1 cellular context compared by ENCODE assay signal in the genomic region with DNA sequence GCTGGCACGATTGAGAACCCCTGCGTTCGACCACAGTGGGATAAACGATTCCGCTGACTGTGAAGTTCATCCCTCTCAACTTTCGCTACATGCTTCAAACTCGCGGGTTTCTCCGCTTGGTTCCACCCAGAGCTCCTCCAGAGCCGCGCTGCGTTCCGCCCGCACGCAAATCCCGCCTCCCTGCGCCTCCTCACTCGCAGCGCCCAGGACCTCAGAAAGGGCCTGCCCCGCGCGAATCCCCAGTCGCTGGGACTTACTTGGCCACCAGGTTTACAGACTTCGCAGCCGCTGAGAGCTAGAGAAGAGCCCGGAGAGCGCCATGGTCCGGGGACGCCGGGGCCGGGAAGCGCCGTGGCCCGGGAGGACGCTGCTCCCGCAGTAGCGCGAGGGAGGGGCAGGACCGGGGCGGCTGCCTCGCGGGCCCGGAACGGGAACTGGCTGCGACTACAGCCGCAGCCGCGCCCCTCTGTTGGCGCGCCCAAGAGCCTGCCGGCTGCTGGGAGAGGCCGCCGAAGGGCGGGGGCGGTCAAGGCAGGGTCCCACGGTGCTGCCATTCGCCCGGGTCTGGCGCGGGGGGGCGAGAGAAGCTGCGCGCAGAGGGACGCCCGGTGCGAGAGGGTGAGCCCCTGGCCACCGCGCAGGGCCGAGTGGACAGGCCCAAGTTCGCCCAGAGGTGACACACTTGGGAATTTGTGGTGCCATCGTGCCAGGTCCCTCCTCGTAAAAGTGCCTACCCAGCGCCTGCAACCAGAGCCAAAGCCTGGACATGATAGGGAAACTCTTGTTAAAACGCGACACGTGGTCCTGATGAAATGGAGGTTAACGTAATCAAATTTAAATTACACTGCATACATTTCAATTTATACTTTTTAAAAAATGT.
TF ChIP-seq lines count a peak whose summit lies in the region.

A gene with protein sequence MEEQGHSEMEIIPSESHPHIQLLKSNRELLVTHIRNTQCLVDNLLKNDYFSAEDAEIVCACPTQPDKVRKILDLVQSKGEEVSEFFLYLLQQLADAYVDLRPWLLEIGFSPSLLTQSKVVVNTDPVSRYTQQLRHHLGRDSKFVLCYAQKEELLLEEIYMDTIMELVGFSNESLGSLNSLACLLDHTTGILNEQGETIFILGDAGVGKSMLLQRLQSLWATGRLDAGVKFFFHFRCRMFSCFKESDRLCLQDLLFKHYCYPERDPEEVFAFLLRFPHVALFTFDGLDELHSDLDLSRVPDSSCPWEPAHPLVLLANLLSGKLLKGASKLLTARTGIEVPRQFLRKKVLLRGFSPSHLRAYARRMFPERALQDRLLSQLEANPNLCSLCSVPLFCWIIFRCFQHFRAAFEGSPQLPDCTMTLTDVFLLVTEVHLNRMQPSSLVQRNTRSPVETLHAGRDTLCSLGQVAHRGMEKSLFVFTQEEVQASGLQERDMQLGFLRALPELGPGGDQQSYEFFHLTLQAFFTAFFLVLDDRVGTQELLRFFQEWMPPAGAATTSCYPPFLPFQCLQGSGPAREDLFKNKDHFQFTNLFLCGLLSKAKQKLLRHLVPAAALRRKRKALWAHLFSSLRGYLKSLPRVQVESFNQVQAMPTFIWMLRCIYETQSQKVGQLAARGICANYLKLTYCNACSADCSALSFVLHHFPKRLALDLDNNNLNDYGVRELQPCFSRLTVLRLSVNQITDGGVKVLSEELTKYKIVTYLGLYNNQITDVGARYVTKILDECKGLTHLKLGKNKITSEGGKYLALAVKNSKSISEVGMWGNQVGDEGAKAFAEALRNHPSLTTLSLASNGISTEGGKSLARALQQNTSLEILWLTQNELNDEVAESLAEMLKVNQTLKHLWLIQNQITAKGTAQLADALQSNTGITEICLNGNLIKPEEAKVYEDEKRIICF (minus strand): TSS at position 436 of the 880 bp plus-strand sequence. CDS start 21,863 bp downstream, outside the sequence.

TF ChIP-seq in HEK293, 187 proteins besides CTCF, POLR2A, EP300 and RAD21 (continued from another document):
- TF ChIP-seq ZNF501 (tag by site-specific recombination; IDR thresholded peaks at IDR 0.05) (peak; percentile 47; the same call in 1 of the 2 replicates), ZNF664 (tag by site-specific recombination; IDR thresholded peaks at IDR 0.05) (no peak), ZNF274 (IDR thresholded peaks at IDR 0.05; ENCODE audit: low read length) (no peak), ZNF274 (tag by site-specific recombination; IDR thresholded peaks at IDR 0.05; ENCODE audit: borderline replicate concordance) (no peak)
